In genomic region chr12:123142948-123143752, GRCh38 we compare ENCODE assay signal across 11 cellular contexts. TPM values are rescaled to one million over a fixed set of nuclear protein-coding genes. Genes with fewer than 3 reads are reported as not detected.
DNase-seq lines count a peak whose midpoint lies in the region; ATAC-seq, FAIRE-seq and TF ChIP-seq lines count a peak whose summit lies in the region.
"Had no signal": no experiment of that assay in that cellular context is flagged by ENCODE, and none has a peak within 500 bp of the region (broad histone marks: within the 10 kb centered on the region; RNA-seq: fewer than 3 reads in every experiment).

No MANE protein-coding gene starts in this region.

- no peak for ATAC-seq in HG02610 (IDR thresholded peaks at IDR 0.05; ENCODE audit: unreplicated experiment)
- ATAC-seq in HG03457 (IDR thresholded peaks at IDR 0.05; ENCODE audit: unreplicated experiment) = no peak
- ATAC-seq in GM19023 (IDR thresholded peaks at IDR 0.05; ENCODE audit: unreplicated experiment) = no peak

- H3K4me2 ChIP-seq in astrocyte (ENCODE audit: low read length) (peak overlapping the region; percentile 70), neural progenitor cell (no peak overlapping the region)

- H3K4me3 ChIP-seq in astrocyte (ENCODE audit: insufficient read depth, low read depth, low read length) (no peak overlapping the region), neural progenitor cell (no peak overlapping the region)
- H3K4me3 ChIP-seq: SJSA1 had no signal

- H4K20me1 ChIP-seq in astrocyte (ENCODE audit: insufficient read depth, low read length) = peaks cover 15% of the 10 kb centered on the region
- peaks cover 4% of the 10 kb centered on the region for H4K20me1 ChIP-seq in neural progenitor cell (ENCODE audit: low read depth)

- no peak overlapping the region for H2AFZ ChIP-seq in astrocyte (ENCODE audit: low read depth, low read length)
- H2AFZ ChIP-seq in neural progenitor cell (replicated peaks) = no peak overlapping the region

- peaks cover 24% of the 10 kb centered on the region for H3K79me2 ChIP-seq in astrocyte (ENCODE audit: insufficient read depth, low read length)
- no peaks in the 10 kb centered on the region for H3K79me2 ChIP-seq in neural progenitor cell (ENCODE audit: low read depth)

- H3K36me3 ChIP-seq in astrocyte (ENCODE audit: insufficient read depth, low read length) (no peaks in the 10 kb centered on the region), neural progenitor cell (no peaks in the 10 kb centered on the region)
- H3K36me3 ChIP-seq: SJSA1 had no signal

- TF ChIP-seq CTCF in astrocyte (IDR thresholded peaks at IDR 0.05; ENCODE audit: insufficient read depth, low read depth, low read length) = no peak
- TF ChIP-seq CTCF in neural progenitor cell (IDR thresholded peaks at IDR 0.05) = no peak

- FAIRE-seq in astrocyte (lab: Jason Lieb, UNC) = no peak

- H3K4me1 Mint-ChIP-seq in astrocyte (ENCODE audit: low read depth, unreplicated experiment) (peaks cover 42% of the 10 kb centered on the region), neural progenitor cell (peaks cover 40% of the 10 kb centered on the region)
- H3K4me1 Mint-ChIP-seq: central memory CD8-positive, alpha-beta T cell had no signal

- DNase-seq in COR-L47 (lab: John Stamatoyannopoulos, UW) = peak; percentile 26
- peak; percentile 99 for DNase-seq in NCI-H2107 treated with DMSO at 0.1 percent for 48 hours (lab: John Stamatoyannopoulos, UW; ENCODE audit: unreplicated experiment)
- peak; percentile 41 for DNase-seq in astrocyte (ENCODE audit: low read depth)
- DNase-seq in neural progenitor cell (ENCODE audit: low spot score) = peak; percentile 18
- no peak for DNase-seq in NCI-H1930 (lab: John Stamatoyannopoulos, UW)
- DNase-seq: mesendoderm had no signal

- H3K9me3 ChIP-seq in astrocyte (ENCODE audit: insufficient read depth, low read depth, low read length) (no peaks in the 10 kb centered on the region), neural progenitor cell (ENCODE audit: low read depth) (no peaks in the 10 kb centered on the region)
- H3K9me3 ChIP-seq: SJSA1 had no signal

- peaks cover 12% of the 10 kb centered on the region for H3F3A ChIP-seq in neural progenitor cell (ENCODE audit: low read depth)

- H3K9ac ChIP-seq in astrocyte (ENCODE audit: low read length) (no peak overlapping the region), neural progenitor cell (no peak overlapping the region)

- H3K27ac Mint-ChIP-seq in astrocyte (ENCODE audit: unreplicated experiment) (no peak overlapping the region), neural progenitor cell (no peak overlapping the region)

- peaks cover 8% of the 10 kb centered on the region for H3K36me3 Mint-ChIP-seq in astrocyte (ENCODE audit: low read depth, unreplicated experiment)
- peaks cover under 1% of the 10 kb centered on the region for H3K36me3 Mint-ChIP-seq in neural progenitor cell

- H3K27me3 Mint-ChIP-seq in astrocyte (ENCODE audit: low read depth, unreplicated experiment) = no peaks in the 10 kb centered on the region
- H3K27me3 Mint-ChIP-seq in neural progenitor cell (ENCODE audit: insufficient read depth, low read depth) = peaks cover 6% of the 10 kb centered on the region
- H3K27me3 Mint-ChIP-seq: central memory CD8-positive, alpha-beta T cell had no signal

- H3K27me3 ChIP-seq in astrocyte (ENCODE audit: insufficient read depth, low read length) (no peaks in the 10 kb centered on the region), neural progenitor cell (peaks cover 11% of the 10 kb centered on the region)
- H3K27me3 ChIP-seq: SJSA1 had no signal

- no peak overlapping the region for H3K27ac ChIP-seq in astrocyte (ENCODE audit: low read depth, low read length)
- no peak overlapping the region for H3K27ac ChIP-seq in neural progenitor cell

- H3K9me3 Mint-ChIP-seq in astrocyte (ENCODE audit: unreplicated experiment) (peaks cover 3% of the 10 kb centered on the region), neural progenitor cell (no peaks in the 10 kb centered on the region)
- H3K9me3 Mint-ChIP-seq: central memory CD8-positive, alpha-beta T cell had no signal

- H3K4me3 Mint-ChIP-seq in astrocyte (ENCODE audit: unreplicated experiment) (no peak overlapping the region), neural progenitor cell (no peak overlapping the region)
- H3K4me3 Mint-ChIP-seq: central memory CD8-positive, alpha-beta T cell had no signal

- H3K4me1 ChIP-seq in astrocyte (ENCODE audit: insufficient read depth, low read length) = peaks cover 38% of the 10 kb centered on the region
- peaks cover 24% of the 10 kb centered on the region for H3K4me1 ChIP-seq in neural progenitor cell

RNA-seq across cellular contexts. Expression of gene PITPNM2, which starts 7.7 kb away (rescaled TPM):
- total RNA-seq in astrocyte (13.2 and 14.2 TPM in 2 replicates), neural progenitor cell (ENCODE audit: low replicate concordance) (0.56 and 1.2 TPM in 2 replicates)

Comparison
In these comparisons a context has a peak if more than half of its experiments do, and no peak if none do; other contexts are left out.
1. DNase-seq: peak in COR-L47 (single experiment), NCI-H2107 treated with DMSO at 0.1 percent for 48 hours (single experiment), astrocyte (single experiment) and neural progenitor cell (single experiment); none in NCI-H1930 (0 of 2).